Comparison of ENCODE assay signal across 19 cellular contexts in the genomic region with DNA sequence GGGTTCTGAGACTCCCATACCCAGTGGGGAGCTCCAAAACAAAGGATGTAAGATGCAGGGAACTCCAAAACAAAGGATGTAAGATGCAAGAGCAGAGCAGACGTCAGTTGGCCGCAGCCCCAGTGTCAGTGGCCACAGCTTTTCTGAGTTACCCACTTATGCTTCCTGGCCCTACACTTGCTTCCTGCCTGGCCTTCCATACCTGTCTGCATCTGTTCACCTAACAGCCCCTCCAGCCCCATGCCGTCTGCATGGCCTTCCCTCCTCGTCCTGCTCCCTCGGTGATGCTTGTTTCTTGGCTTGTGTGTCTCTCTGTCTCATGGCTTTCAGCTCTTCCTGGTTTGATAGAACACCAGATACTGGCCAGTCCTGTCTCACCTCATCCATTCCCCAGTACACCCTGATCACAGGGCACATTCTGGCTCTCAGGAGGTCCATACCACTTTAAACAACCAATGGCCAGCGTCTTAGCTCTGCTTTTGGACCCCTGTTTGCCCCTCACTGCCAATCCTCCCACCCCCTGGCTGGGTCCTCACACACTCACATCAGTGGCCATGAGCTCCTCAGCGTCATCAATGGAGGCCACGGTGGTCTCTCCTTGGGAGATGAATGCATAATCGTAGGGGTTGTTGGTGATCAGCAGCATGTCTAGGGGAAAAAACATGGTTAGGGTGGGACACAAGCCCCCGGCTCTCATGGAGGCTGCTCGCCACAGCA. TPM values are rescaled to one million over a fixed set of nuclear protein-coding genes. Genes with fewer than 3 reads are reported as not detected.
DNase-seq lines count a peak whose midpoint lies in the region; TF ChIP-seq lines count a peak whose summit lies in the region.
"Had no signal": no experiment of that assay in that cellular context is flagged by ENCODE, and none has a peak within 500 bp of the region (broad histone marks: within the 10 kb centered on the region; RNA-seq: fewer than 3 reads in every experiment).

No MANE protein-coding gene starts in this region.

- no peaks in the 10 kb centered on the region for H3F3A ChIP-seq in neural progenitor cell (ENCODE audit: low read depth)

- DNase-seq in activated effector memory CD4-positive, alpha-beta T cell treated with anti-CD3 and anti-CD28 coated beads, Interleukin-2, amount 50 U/mL, for 16 hours: peak; percentile 30
- no peak for DNase-seq in activated effector memory CD4-positive, alpha-beta T cell treated with Interleukin-2 at 50 U/mL for 16 hours
- DNase-seq in glutamatergic neuron (no peak), neural progenitor cell (ENCODE audit: low spot score) (no peak), spleen (peak; percentile 29), RPMI8226 (no peak), hypothalamus (lab: John Stamatoyannopoulos, UW) (no peak), mesenchymal stem cell (no peak)
- DNase-seq: 8988T, NCI-H1436 treated with DMSO at 0.1 percent for 48 hours, NCI-H2029 treated with DMSO at 0.1 percent for 48 hours, NCI-H748 treated with DMSO at 0.1 percent for 48 hours, PC-3 had no signal

- H2AK5ac ChIP-seq in mesenchymal stem cell (ENCODE audit: low read length, severe bottlenecking): no peak overlapping the region

- peak overlapping the region; percentile 12 for H2AFZ ChIP-seq in neural progenitor cell (replicated peaks)
- H2AFZ ChIP-seq in mesenchymal stem cell (ENCODE audit: low read depth, low read length): no peak overlapping the region

- H3K79me1 ChIP-seq in mesenchymal stem cell (replicated peaks; ENCODE audit: low read length, poor library complexity, severe bottlenecking): no peaks in the 10 kb centered on the region

- no peak for TF ChIP-seq POLR2A in spleen (IDR thresholded peaks at IDR 0.05)

- H3K9me3 Mint-ChIP-seq in glutamatergic neuron (ENCODE audit: unreplicated experiment): peaks cover 7% of the 10 kb centered on the region
- H3K9me3 Mint-ChIP-seq in neural progenitor cell: peaks cover 8% of the 10 kb centered on the region
- H3K9me3 Mint-ChIP-seq: CD4-positive, alpha-beta T cell had no signal

- no peak overlapping the region for H3K4ac ChIP-seq in mesenchymal stem cell (ENCODE audit: low read depth in 1 of 2, low read length in 2 of 2)

- H3K4me2 ChIP-seq in neural progenitor cell (peak overlapping the region; percentile 35), mesenchymal stem cell (ENCODE audit: low read length, poor library complexity, severe bottlenecking) (no peak overlapping the region)
- H3K4me2 ChIP-seq: KMS-11 had no signal

- no peak overlapping the region for H3K18ac ChIP-seq in mesenchymal stem cell (ENCODE audit: low read depth in 1 of 2, low read length in 2 of 2)

- H3K9me3 ChIP-seq in neural progenitor cell (ENCODE audit: low read depth) (no peaks in the 10 kb centered on the region), spleen (no peaks in the 10 kb centered on the region), mesenchymal stem cell (ENCODE audit: control insufficient read depth, low read length) (peaks cover 3% of the 10 kb centered on the region)
- H3K9me3 ChIP-seq: BE2C, HAP-1 had no signal

- H3K36me3 Mint-ChIP-seq in glutamatergic neuron (ENCODE audit: unreplicated experiment) (peaks cover 6% of the 10 kb centered on the region), neural progenitor cell (peaks cover 2% of the 10 kb centered on the region)

- intact Hi-C loops in spleen (cut with DNase I; ENCODE audit: low total_unique reads): no loop called here

- H3K4me1 ChIP-seq in neural progenitor cell: peaks cover 14% of the 10 kb centered on the region
- H3K4me1 ChIP-seq in spleen: no peaks in the 10 kb centered on the region
- H3K4me1 ChIP-seq in mesenchymal stem cell (ENCODE audit: control insufficient read depth, insufficient read depth, low read depth, low read length): peaks cover 4% of the 10 kb centered on the region
- H3K4me1 ChIP-seq: BE2C, HAP-1 had no signal

- H3K27ac ChIP-seq in neural progenitor cell (no peak overlapping the region), spleen (no peak overlapping the region), mesenchymal stem cell (ENCODE audit: low read length, poor library complexity, severe bottlenecking) (no peak overlapping the region)
- H3K27ac ChIP-seq: KMS-11 had no signal

- H2BK15ac ChIP-seq in mesenchymal stem cell (ENCODE audit: low read depth, poor library complexity, severe bottlenecking): no peak overlapping the region

- H2BK120ac ChIP-seq in mesenchymal stem cell (ENCODE audit: low read depth, low read length): no peak overlapping the region

- H3K27me3 Mint-ChIP-seq in glutamatergic neuron (ENCODE audit: unreplicated experiment): peaks cover 12% of the 10 kb centered on the region
- peaks cover 7% of the 10 kb centered on the region for H3K27me3 Mint-ChIP-seq in neural progenitor cell (ENCODE audit: insufficient read depth, low read depth)

- H3K4me1 Mint-ChIP-seq in glutamatergic neuron (ENCODE audit: low read depth, unreplicated experiment) (no peaks in the 10 kb centered on the region), neural progenitor cell (peaks cover 38% of the 10 kb centered on the region)

- no peak overlapping the region for H3K23ac ChIP-seq in mesenchymal stem cell (ENCODE audit: low read length in 2 of 2)

- H2BK5ac ChIP-seq in mesenchymal stem cell (ENCODE audit: low read depth, low read length, poor library complexity, severe bottlenecking): no peak overlapping the region

- no peak overlapping the region for H3K4me3 ChIP-seq in neural progenitor cell
- no peak overlapping the region for H3K4me3 ChIP-seq in spleen
- no peak overlapping the region for H3K4me3 ChIP-seq in mesenchymal stem cell (ENCODE audit: insufficient read depth in 1 of 2, low read depth in 1 of 2, low read length in 2 of 2)
- H3K4me3 ChIP-seq: HAP-1 had no signal

- H3K14ac ChIP-seq in mesenchymal stem cell (ENCODE audit: low read length in 2 of 2): no peak overlapping the region

- no peak overlapping the region for H3K4me3 Mint-ChIP-seq in glutamatergic neuron (ENCODE audit: unreplicated experiment)
- peak overlapping the region; percentile 56 for H3K4me3 Mint-ChIP-seq in neural progenitor cell
- H3K4me3 Mint-ChIP-seq: CD4-positive, alpha-beta T cell had no signal

- H3K9ac ChIP-seq in neural progenitor cell (no peak overlapping the region), mesenchymal stem cell (ENCODE audit: low read length) (no peak overlapping the region)
- H3K9ac ChIP-seq: KMS-11 had no signal

- H3K27ac Mint-ChIP-seq in glutamatergic neuron (ENCODE audit: unreplicated experiment): peak overlapping the region; percentile 20
- peak overlapping the region; percentile 97 for H3K27ac Mint-ChIP-seq in neural progenitor cell
- H3K27ac Mint-ChIP-seq: CD4-positive, alpha-beta T cell had no signal

- H2BK12ac ChIP-seq in mesenchymal stem cell (ENCODE audit: low read length in 2 of 2): no peak overlapping the region

- no peak overlapping the region for H4K8ac ChIP-seq in mesenchymal stem cell (ENCODE audit: low read length)

- H4K20me1 ChIP-seq in neural progenitor cell (ENCODE audit: low read depth): no peaks in the 10 kb centered on the region

- no peaks in the 10 kb centered on the region for H3K79me2 ChIP-seq in neural progenitor cell (ENCODE audit: low read depth)

- TF ChIP-seq CTCF in glutamatergic neuron (IDR thresholded peaks at IDR 0.05; ENCODE audit: partially characterized antibody, unreplicated experiment) (no peak), neural progenitor cell (IDR thresholded peaks at IDR 0.05) (no peak), spleen (IDR thresholded peaks at IDR 0.05 in 8 of 11, conservative IDR thresholded peaks at IDR 0.05 in 3 of 11) (no peak)

- H3K27me3 ChIP-seq in neural progenitor cell: no peaks in the 10 kb centered on the region
- peaks cover 0 to 12% (median 0%) of the 10 kb centered on the region in 7 donors for H3K27me3 ChIP-seq in spleen (replicated peaks in 1 of 7)
- H3K27me3 ChIP-seq in mesenchymal stem cell (ENCODE audit: control insufficient read depth in 1 of 2, insufficient read depth in 1 of 2, low read length in 2 of 2): peaks cover 46 to 77% of the 10 kb centered on the region in 2 experiments
- H3K27me3 ChIP-seq: BE2C had no signal

- H4K91ac ChIP-seq in mesenchymal stem cell (ENCODE audit: low read length): no peak overlapping the region

- H3K36me3 ChIP-seq in neural progenitor cell (no peaks in the 10 kb centered on the region), spleen (no peaks in the 10 kb centered on the region), mesenchymal stem cell (ENCODE audit: control insufficient read depth in 1 of 2, insufficient read depth in 2 of 2, low read depth in 1 of 2, low read length in 2 of 2) (no peaks in the 10 kb centered on the region)
- H3K36me3 ChIP-seq: BE2C, HAP-1 had no signal

- WGBS in spleen, 5 donors: 76 to 87% (median 78%) methylated on average over 10 to 11 of the region's 11 CpGs
- WGBS in mesenchymal stem cell: 80% methylated on average over 11 of the region's 11 CpGs

RNA-seq across cellular contexts. Expression of a gene that starts 5.3 kb away (rescaled TPM):
- total RNA-seq in glutamatergic neuron (ENCODE audit: unreplicated experiment): not detected
- 0.19 TPM in 1 of 2 replicates, not detected in the other for total RNA-seq in neural progenitor cell (ENCODE audit: low replicate concordance)
- under 1 TPM in 1 of 7 donors, not detected in 6; 0.09 TPM for total RNA-seq in spleen
- under 1 TPM; 0.06 to 0.65 (median 0.12) TPM for polyA plus RNA-seq in spleen
- polyA plus RNA-seq in mesenchymal stem cell (2013, experiment 1 of 2): not detected
- not detected for polyA plus RNA-seq in mesenchymal stem cell (2013, experiment 2 of 2)
- total RNA-seq: CD4-positive, alpha-beta T cell; M059J; NCI-H460; PC-3 had no signal

RNA-seq across cellular contexts. Expression of a gene that starts 22.1 kb away (rescaled TPM):
- not detected for total RNA-seq in glutamatergic neuron (ENCODE audit: unreplicated experiment)
- 0.03 TPM in 1 of 2 replicates, not detected in the other for total RNA-seq in neural progenitor cell (ENCODE audit: low replicate concordance)
- total RNA-seq in spleen: under 1 TPM in 1 of 7 donors, not detected in 6; 0.82 TPM
- polyA plus RNA-seq in spleen: under 1 TPM; 0.35 to 0.44 (median 0.37) TPM
- not detected for polyA plus RNA-seq in mesenchymal stem cell (2013, experiment 1 of 2)
- polyA plus RNA-seq in mesenchymal stem cell (2013, experiment 2 of 2): not detected
- total RNA-seq: CD4-positive, alpha-beta T cell; M059J; NCI-H460; PC-3 had no signal

RNA-seq across cellular contexts. Expression of a gene that starts 39.3 kb away (rescaled TPM):
- 46.5 TPM for total RNA-seq in glutamatergic neuron (ENCODE audit: unreplicated experiment)
- 51.1 and 60.1 TPM in 2 replicates for total RNA-seq in neural progenitor cell (ENCODE audit: low replicate concordance)
- total RNA-seq in spleen: 10 to 100 TPM; 32.7 to 62.7 (median 40.0) TPM
- polyA plus RNA-seq in spleen: 10 to 100 TPM; 39.6 to 48.5 (median 40.6) TPM
- 36.6 TPM for polyA plus RNA-seq in mesenchymal stem cell (2013, experiment 1 of 2)
- polyA plus RNA-seq in mesenchymal stem cell (2013, experiment 2 of 2): 39.1 TPM

RNA-seq across cellular contexts. Expression of a gene that starts 53.3 kb away (rescaled TPM):
- total RNA-seq in glutamatergic neuron (ENCODE audit: unreplicated experiment) (not detected), neural progenitor cell (ENCODE audit: low replicate concordance) (4.3 and 6.9 TPM in 2 replicates), spleen (10 to 100 TPM in 1 of 7 donors, 1 to 10 TPM in 6; 2.1 to 13.0 (median 4.3) TPM)
- polyA plus RNA-seq in spleen: 1 to 10 TPM; 1.3 to 4.1 (median 2.7) TPM
- not detected for polyA plus RNA-seq in mesenchymal stem cell (2013, experiment 1 of 2)
- polyA plus RNA-seq in mesenchymal stem cell (2013, experiment 2 of 2): not detected
- total RNA-seq: CD4-positive, alpha-beta T cell; M059J; NCI-H460; PC-3 had no signal

RNA-seq across cellular contexts. Expression of a gene that starts 57.6 kb away (rescaled TPM):
- total RNA-seq in glutamatergic neuron (ENCODE audit: unreplicated experiment): not detected
- total RNA-seq in neural progenitor cell (ENCODE audit: low replicate concordance): not detected in 2 replicates
- not detected for total RNA-seq in spleen
- not detected for polyA plus RNA-seq in spleen
- not detected for polyA plus RNA-seq in mesenchymal stem cell (2013, experiment 1 of 2)
- polyA plus RNA-seq in mesenchymal stem cell (2013, experiment 2 of 2): not detected
- total RNA-seq: CD4-positive, alpha-beta T cell; M059J; NCI-H460; PC-3 had no signal

Comparison
In these comparisons a context has a peak if more than half of its experiments do, and no peak if none do; other contexts are left out.
1. DNase-seq: peak in activated effector memory CD4-positive, alpha-beta T cell treated with anti-CD3 and anti-CD28 coated beads, Interleukin-2, amount 50 U/mL, for 16 hours (single experiment) and spleen (single experiment); none in activated effector memory CD4-positive, alpha-beta T cell treated with Interleukin-2 at 50 U/mL for 16 hours (single experiment), glutamatergic neuron (single experiment), neural progenitor cell (single experiment), RPMI8226 (single experiment), hypothalamus (0 of 51) and mesenchymal stem cell (single experiment).